Comparison of ENCODE assay signal across 15 cellular contexts in the genomic region with DNA sequence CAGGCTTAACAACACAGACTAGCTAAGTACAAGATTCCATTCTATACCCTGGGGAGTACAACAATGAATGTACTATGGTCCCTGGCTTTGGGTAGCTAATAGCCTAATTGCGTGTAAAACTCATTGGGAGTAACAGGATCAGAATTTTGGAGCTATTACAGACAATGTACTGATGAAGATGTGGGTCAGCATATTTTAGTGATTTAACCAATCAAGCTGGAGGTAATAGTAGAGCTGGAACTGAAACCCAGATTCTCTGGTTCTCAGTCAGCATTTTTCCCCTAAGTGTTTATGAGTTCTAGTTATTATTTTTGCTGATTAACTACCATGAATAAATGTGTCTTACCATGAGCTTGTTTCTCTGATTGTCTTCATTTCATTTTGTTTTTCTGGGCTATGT.
DNase-seq lines count a peak whose midpoint lies in the region; ATAC-seq and TF ChIP-seq lines count a peak whose summit lies in the region.
"Had no signal": no experiment of that assay in that cellular context is flagged by ENCODE, and none has a peak within 500 bp of the region (broad histone marks: within the 10 kb centered on the region; RNA-seq: fewer than 3 reads in every experiment).

No MANE protein-coding gene starts in this region.

- POLR2A ChIA-PET in CD8-positive, alpha-beta T cell (lab: Charles Lee), result no interaction called here

- peak overlapping the region; percentile 61 for H3K27ac ChIP-seq in GM23248
- H3K27ac ChIP-seq in MM.1S (ENCODE audit: low read length), result no peak overlapping the region
- no peak overlapping the region for H3K27ac ChIP-seq in CD8-positive, alpha-beta T cell (ENCODE audit: low read depth, low read length)

- ATAC-seq in GM18858 (IDR thresholded peaks at IDR 0.05; ENCODE audit: unreplicated experiment) (peak; percentile 63), HG02588 (IDR thresholded peaks at IDR 0.05; ENCODE audit: unreplicated experiment) (no peak), esophagus mucosa (no peak)
- no peak for ATAC-seq in CD8-positive, alpha-beta T cell

- no peaks in the 10 kb centered on the region for H4K20me1 ChIP-seq in GM23248 (ENCODE audit: insufficient read depth)
- H4K20me1 ChIP-seq in MM.1S (ENCODE audit: insufficient read depth, low read length), result no peaks in the 10 kb centered on the region

- 14 to 32% methylated on average over 1 of the region's 1 CpG for WGBS in GM23248 (ENCODE audit: low coverage in 1 of 2, low lambda C conversion rate in 2 of 2, missing lambda C conversion rate in 2 of 2), 2 experiments

- H3K9me3 Mint-ChIP-seq in CD8-positive, alpha-beta T cell, result no peaks in the 10 kb centered on the region

- H3K4me3 Mint-ChIP-seq in CD8-positive, alpha-beta T cell, result no peak overlapping the region

- CTCF ChIA-PET in CD8-positive, alpha-beta T cell (lab: Charles Lee), result no interaction called here

- H3K27me3 ChIP-seq in GM23248 (replicated peaks; ENCODE audit: insufficient read depth) (no peaks in the 10 kb centered on the region), MM.1S (replicated peaks; ENCODE audit: insufficient read depth, low read length) (no peaks in the 10 kb centered on the region)
- no peaks in the 10 kb centered on the region for H3K27me3 ChIP-seq in CD8-positive, alpha-beta T cell (ENCODE audit: insufficient read depth, low read length)

- in situ Hi-C loops in GM23248 (cut with MboI), result no loop called here

- no peaks in the 10 kb centered on the region for H3K36me3 ChIP-seq in GM23248 (ENCODE audit: low read depth)
- no peaks in the 10 kb centered on the region for H3K36me3 ChIP-seq in MM.1S (replicated peaks; ENCODE audit: insufficient read depth, low read length)
- H3K36me3 ChIP-seq in CD8-positive, alpha-beta T cell (ENCODE audit: insufficient read depth, low read length), result no peaks in the 10 kb centered on the region

- H3F3A ChIP-seq in GM23248 (ENCODE audit: insufficient read depth) (peaks cover 29% of the 10 kb centered on the region), MM.1S (ENCODE audit: insufficient read depth, low read length) (no peaks in the 10 kb centered on the region)

- peak overlapping the region; percentile 40 for H3K4me2 ChIP-seq in GM23248 (ENCODE audit: unreplicated experiment)
- H3K4me2 ChIP-seq in MM.1S (ENCODE audit: low read depth, low read length), result no peak overlapping the region

- H2AFZ ChIP-seq in GM23248, result no peak overlapping the region
- no peak overlapping the region for H2AFZ ChIP-seq in MM.1S (ENCODE audit: low read length)

- no peak for TF ChIP-seq CTCF in MM.1S (IDR thresholded peaks at IDR 0.05; ENCODE audit: low read length)
- no peak for TF ChIP-seq CTCF in CD8-positive, alpha-beta T cell (IDR thresholded peaks at IDR 0.05)

- intact Hi-C loops in CD8-positive, alpha-beta T cell (cut with DNase I, micrococcal nuclease), result no loop called here

- no peaks in the 10 kb centered on the region for H3K9me3 ChIP-seq in GM23248 (ENCODE audit: low read depth)
- H3K9me3 ChIP-seq in MM.1S (replicated peaks; ENCODE audit: insufficient read depth, low read length), result no peaks in the 10 kb centered on the region
- no peaks in the 10 kb centered on the region for H3K9me3 ChIP-seq in CD8-positive, alpha-beta T cell (ENCODE audit: low read length)

- peaks cover 32% of the 10 kb centered on the region for H3K4me1 ChIP-seq in GM23248 (ENCODE audit: insufficient read depth)
- H3K4me1 ChIP-seq in MM.1S (ENCODE audit: low read length), result peaks cover 8% of the 10 kb centered on the region; the same call in 1 of the 2 replicates
- H3K4me1 ChIP-seq in CD8-positive, alpha-beta T cell (ENCODE audit: insufficient read depth, low read length), result no peaks in the 10 kb centered on the region

- no peaks in the 10 kb centered on the region for H3K4me1 Mint-ChIP-seq in CD8-positive, alpha-beta T cell (ENCODE audit: low read depth)

- H3K4me3 ChIP-seq in GM23248, result no peak overlapping the region
- H3K4me3 ChIP-seq in MM.1S (ENCODE audit: low read length), result no peak overlapping the region
- H3K4me3 ChIP-seq in CD8-positive, alpha-beta T cell (ENCODE audit: low read depth, low read length), result no peak overlapping the region

- no peaks in the 10 kb centered on the region for H3K27me3 Mint-ChIP-seq in CD8-positive, alpha-beta T cell (ENCODE audit: low read depth)

- no peak overlapping the region for H3K9ac ChIP-seq in GM23248
- H3K9ac ChIP-seq in MM.1S (ENCODE audit: low read length), result no peak overlapping the region

- no peak overlapping the region for H3K27ac Mint-ChIP-seq in CD8-positive, alpha-beta T cell

- H3K36me3 Mint-ChIP-seq in CD8-positive, alpha-beta T cell, result no peaks in the 10 kb centered on the region

- H3K79me2 ChIP-seq in GM23248 (ENCODE audit: insufficient read depth), result no peaks in the 10 kb centered on the region
- no peaks in the 10 kb centered on the region for H3K79me2 ChIP-seq in MM.1S (ENCODE audit: low read length)

- H3K9me2 ChIP-seq in GM23248 (ENCODE audit: insufficient read depth) (no peaks in the 10 kb centered on the region), MM.1S (replicated peaks; ENCODE audit: insufficient read depth, low read length) (no peaks in the 10 kb centered on the region)

- peak; percentile 78 for DNase-seq in GM23248
- peak; percentile 59 for DNase-seq in MM.1S
- DNase-seq in activated T-cell treated with anti-CD3 and anti-CD28 coated beads, Interleukin-2, amount 50 U/mL, for 1 hour, result no peak
- no peak for DNase-seq in CD8-positive, alpha-beta T cell
- DNase-seq: C1 segment of cervical spinal cord, COR-L47, GOT3, Kasumi-1, NCI-H187 treated with DMSO at 0.1 percent for 48 hours, NCI-H446 treated with DMSO at 0.1 percent for 48 hours, NCI-H748 treated with DMSO at 0.1 percent for 48 hours, SIG-M5 had no signal

Comparison
In these comparisons a context has a peak if more than half of its experiments do, and no peak if none do; other contexts are left out.
1. DNase-seq: peak in GM23248 (single experiment) and MM.1S (single experiment); none in activated T-cell treated with anti-CD3 and anti-CD28 coated beads, Interleukin-2, amount 50 U/mL, for 1 hour (single experiment) and CD8-positive, alpha-beta T cell (0 of 7).